27 cellular contexts compared by ENCODE assay signal in genomic region chr22:38345782-38346181, GRCh38. TPM values are rescaled to one million over a fixed set of nuclear protein-coding genes. Genes with fewer than 3 reads are reported as not detected.
A peak's percentile ranks its signal among the peaks of the same experiment; 100 is the strongest.
DNase-seq lines count a peak whose midpoint lies in the region; ATAC-seq and TF ChIP-seq lines count a peak whose summit lies in the region.
"Had no signal": no experiment of that assay in that cellular context is flagged by ENCODE, and none has a peak within 500 bp of the region (broad histone marks: within the 10 kb centered on the region; RNA-seq: fewer than 3 reads in every experiment).

No MANE protein-coding gene starts in this region.

- no peaks in the 10 kb centered on the region for H3K4me1 ChIP-seq in lower lobe of right lung
- H3K4me1 ChIP-seq in sigmoid colon = no peaks in the 10 kb centered on the region
- H3K4me1 ChIP-seq: body of pancreas, gastroesophageal sphincter had no signal

- no peak for ATAC-seq in activated CD8-positive, alpha-beta memory T cell treated with anti-CD3 and anti-CD28 coated beads, Interleukin-2, amount 10 ng/mL, durations not matched to agents 7 days and 5 days
- ATAC-seq in activated B cell treated with CpG ODN at 0.5 μM for 24 hours (ENCODE audit: low read depth) = no peak
- ATAC-seq in lower lobe of right lung = no peak
- ATAC-seq: activated T-cell treated with anti-CD3 and anti-CD28 coated beads, Interleukin-2, amount 50 U/mL, for 72 hours; body of pancreas; gastroesophageal sphincter; Panc1 had no signal

- H3K27ac ChIP-seq in lower lobe of right lung (no peak overlapping the region), sigmoid colon (no peak overlapping the region)
- H3K27ac ChIP-seq: body of pancreas, gastroesophageal sphincter, neutrophil had no signal

- 93 to 96% methylated on average over 6 of the region's 6 CpGs for WGBS in sigmoid colon, 2 donors

- no peaks in the 10 kb centered on the region for H3K36me3 Mint-ChIP-seq in activated CD8-positive, alpha-beta memory T cell treated with anti-CD3 and anti-CD28 coated beads, Interleukin-2, amount 10 ng/mL, durations not matched to agents 7 days and 5 days
- H3K36me3 Mint-ChIP-seq in activated B cell treated with CpG ODN at 0.5 μM for 24 hours (ENCODE audit: low read depth) = peaks cover 3% of the 10 kb centered on the region
- H3K36me3 Mint-ChIP-seq: mesothelial cell of epicardium, naive B cell had no signal

- no peaks in the 10 kb centered on the region for H3K36me3 ChIP-seq in lower lobe of right lung
- H3K36me3 ChIP-seq in sigmoid colon = no peaks in the 10 kb centered on the region
- H3K36me3 ChIP-seq: gastroesophageal sphincter had no signal

- POLR2A ChIA-PET in activated B cell treated with CpG ODN at 0.5 μM for 24 hours (lab: Charles Lee) = interaction anchor here (0.6 to 1.0 kb wide), 2 partner anchors 8 to 132 kb away, joined by 3 to 4 read pairs; no protein-coding TSS in a partner anchor

- no peaks in the 10 kb centered on the region for H3K4me1 Mint-ChIP-seq in activated CD8-positive, alpha-beta memory T cell treated with anti-CD3 and anti-CD28 coated beads, Interleukin-2, amount 10 ng/mL, durations not matched to agents 7 days and 5 days
- peaks cover 21% of the 10 kb centered on the region for H3K4me1 Mint-ChIP-seq in activated B cell treated with CpG ODN at 0.5 μM for 24 hours
- H3K4me1 Mint-ChIP-seq: immature natural killer cell, mesothelial cell of epicardium had no signal

- H3K4me3 ChIP-seq in lower lobe of right lung = no peak overlapping the region
- no peak overlapping the region for H3K4me3 ChIP-seq in sigmoid colon
- H3K4me3 ChIP-seq: body of pancreas, gastroesophageal sphincter had no signal

- TF ChIP-seq EP300 in sigmoid colon (IDR thresholded peaks at IDR 0.05) = no peak

- H3K27me3 Mint-ChIP-seq in activated CD8-positive, alpha-beta memory T cell treated with anti-CD3 and anti-CD28 coated beads, Interleukin-2, amount 10 ng/mL, durations not matched to agents 7 days and 5 days = no peaks in the 10 kb centered on the region
- H3K27me3 Mint-ChIP-seq in activated B cell treated with CpG ODN at 0.5 μM for 24 hours = peaks cover 2% of the 10 kb centered on the region
- H3K27me3 Mint-ChIP-seq: stimulated activated naive CD8-positive, alpha-beta T cell treated with anti-CD3 and anti-CD28 coated beads, Interleukin-15, Interleukin-2, amounts not matched to agents 100 ng/mL and 50 ng/mL, for 24 hours had no signal

- intact Hi-C loops in activated B cell treated with CpG ODN at 0.5 μM for 24 hours (cut with micrococcal nuclease) (no loop called here), lower lobe of right lung (cut with DNase I) (no loop called here), sigmoid colon (cut with DNase I) (no loop called here)

- peak; percentile 19 for DNase-seq in activated CD8-positive, alpha-beta memory T cell treated with anti-CD3 and anti-CD28 coated beads, Interleukin-2, amount 10 ng/mL, durations not matched to agents 7 days and 5 days
- no peak for DNase-seq in activated CD8-positive, alpha-beta memory T cell treated with anti-CD3 and anti-CD28 coated beads, Interleukin-2, amount 50 U/mL, for 48 hours
- DNase-seq in activated B cell treated with CpG ODN at 0.5 μM for 24 hours = peak; percentile 5
- DNase-seq in lower lobe of right lung = peak; percentile 21
- DNase-seq in sigmoid colon = peak; percentile 28
- no peak for DNase-seq in MV-4-11 (lab: John Stamatoyannopoulos, UW)
- no peak for DNase-seq in pons (ENCODE audit: low spot score)
- DNase-seq in dedifferentiated amniotic fluid mesenchymal stem cell (ENCODE audit: extremely low spot score) = no peak
- DNase-seq: activated naive CD4-positive, alpha-beta T cell treated with anti-CD3 and anti-CD28 coated beads for 36 hours; activated T-cell treated with anti-CD3 and anti-CD28 coated beads, Interleukin-2, amount 50 U/mL, for 72 hours; DND-41; GF-D8; hippocampal formation; immature natural killer cell; naive B cell; NCI-H1694; NCI-H446; NCI-H774; SIG-M5; stimulated activated CD4-positive, alpha-beta T cell treated with anti-CD3 and anti-CD28 coated beads, Interleukin-2, amount 100 ng/mL, for 24 hours had no signal

- CTCF ChIA-PET in activated CD8-positive, alpha-beta memory T cell treated with anti-CD3 and anti-CD28 coated beads, Interleukin-2, amount 10 ng/mL, durations not matched to agents 7 days and 5 days (lab: Charles Lee) = interaction anchor here (0.7 to 1.2 kb wide), 2 partner anchors 10 to 293 kb away, joined by 3 to 5 read pairs; no protein-coding TSS in a partner anchor
- CTCF ChIA-PET in activated B cell treated with CpG ODN at 0.5 μM for 24 hours (lab: Charles Lee) = no interaction called here

- H3K27me3 ChIP-seq in lower lobe of right lung (ENCODE audit: low read depth) = no peaks in the 10 kb centered on the region
- peaks cover 0 to 8% (median 0%) of the 10 kb centered on the region in 3 donors for H3K27me3 ChIP-seq in sigmoid colon
- H3K27me3 ChIP-seq: body of pancreas had no signal

- H3K9me3 Mint-ChIP-seq in activated CD8-positive, alpha-beta memory T cell treated with anti-CD3 and anti-CD28 coated beads, Interleukin-2, amount 10 ng/mL, durations not matched to agents 7 days and 5 days (ENCODE audit: low read depth) = no peaks in the 10 kb centered on the region
- H3K9me3 Mint-ChIP-seq in activated B cell treated with CpG ODN at 0.5 μM for 24 hours = no peaks in the 10 kb centered on the region
- H3K9me3 Mint-ChIP-seq: activated naive CD4-positive, alpha-beta T cell treated with anti-CD3 and anti-CD28 coated beads for 36 hours; activated T-cell treated with anti-CD3 and anti-CD28 coated beads, Interleukin-2, amount 50 U/mL, for 72 hours; immature natural killer cell; mesothelial cell of epicardium; naive B cell; stimulated activated naive CD8-positive, alpha-beta T cell treated with anti-CD3 and anti-CD28 coated beads, Interleukin-15, Interleukin-2, amounts not matched to agents 100 ng/mL and 50 ng/mL, for 24 hours; T-helper 2 cell treated with Interferon-gamma antibody and Interleukin-4, amounts not matched to agents 5 μg/mL and 100 μg/mL, for 36 hours had no signal

- H3K27ac Mint-ChIP-seq in activated CD8-positive, alpha-beta memory T cell treated with anti-CD3 and anti-CD28 coated beads, Interleukin-2, amount 10 ng/mL, durations not matched to agents 7 days and 5 days = no peak overlapping the region
- no peak overlapping the region for H3K27ac Mint-ChIP-seq in activated B cell treated with CpG ODN at 0.5 μM for 24 hours
- H3K27ac Mint-ChIP-seq: activated naive CD4-positive, alpha-beta T cell treated with anti-CD3 and anti-CD28 coated beads for 36 hours; activated T-cell treated with anti-CD3 and anti-CD28 coated beads, Interleukin-2, amount 50 U/mL, for 72 hours; immature natural killer cell; mesothelial cell of epicardium; naive B cell; stimulated activated naive CD8-positive, alpha-beta T cell treated with anti-CD3 and anti-CD28 coated beads, Interleukin-15, Interleukin-2, amounts not matched to agents 100 ng/mL and 50 ng/mL, for 24 hours; T-helper 2 cell treated with Interferon-gamma antibody and Interleukin-4, amounts not matched to agents 5 μg/mL and 100 μg/mL, for 36 hours had no signal

- H3K9me3 ChIP-seq in lower lobe of right lung (no peaks in the 10 kb centered on the region), sigmoid colon (no peaks in the 10 kb centered on the region)
- H3K9me3 ChIP-seq: body of pancreas, gastroesophageal sphincter, neutrophil had no signal

- H3K4me3 Mint-ChIP-seq in activated CD8-positive, alpha-beta memory T cell treated with anti-CD3 and anti-CD28 coated beads, Interleukin-2, amount 10 ng/mL, durations not matched to agents 7 days and 5 days = no peak overlapping the region
- H3K4me3 Mint-ChIP-seq in activated B cell treated with CpG ODN at 0.5 μM for 24 hours = no peak overlapping the region
- H3K4me3 Mint-ChIP-seq: activated naive CD4-positive, alpha-beta T cell treated with anti-CD3 and anti-CD28 coated beads for 36 hours; activated T-cell treated with anti-CD3 and anti-CD28 coated beads, Interleukin-2, amount 50 U/mL, for 72 hours; immature natural killer cell; mesothelial cell of epicardium; naive B cell; stimulated activated naive CD8-positive, alpha-beta T cell treated with anti-CD3 and anti-CD28 coated beads, Interleukin-15, Interleukin-2, amounts not matched to agents 100 ng/mL and 50 ng/mL, for 24 hours; T-helper 2 cell treated with Interferon-gamma antibody and Interleukin-4, amounts not matched to agents 5 μg/mL and 100 μg/mL, for 36 hours had no signal

- TF ChIP-seq POLR2A in sigmoid colon (IDR thresholded peaks at IDR 0.05) = no peak

- TF ChIP-seq CTCF in activated B cell treated with CpG ODN at 0.5 μM for 24 hours (IDR thresholded peaks at IDR 0.05) = no peak
- no peak for TF ChIP-seq CTCF in lower lobe of right lung (IDR thresholded peaks at IDR 0.05)
- no peak for TF ChIP-seq CTCF in sigmoid colon (IDR thresholded peaks at IDR 0.05)

RNA-seq across cellular contexts. Expression of gene CSNK1E, which starts 28.5 kb away (rescaled TPM):
- total RNA-seq in activated CD8-positive, alpha-beta memory T cell treated with anti-CD3 and anti-CD28 coated beads, Interleukin-2, amount 10 ng/mL, durations not matched to agents 7 days and 5 days = 100 to 1,000 TPM; 110 to 122 TPM
- total RNA-seq in activated B cell treated with CpG ODN at 0.5 μM for 24 hours (80.6 and 85.2 TPM in 2 replicates), lower lobe of right lung (126 TPM), sigmoid colon (100 to 1,000 TPM in 1 of 4 donors, 10 to 100 TPM in 3; 60.6 to 116 (median 73.3) TPM)
- polyA plus RNA-seq in sigmoid colon = 10 to 100 TPM; 33.6 to 82.8 (median 35.1) TPM

Comparison
In these comparisons a context has a peak if more than half of its experiments do, and no peak if none do; other contexts are left out.
1. DNase-seq: peak in activated CD8-positive, alpha-beta memory T cell treated with anti-CD3 and anti-CD28 coated beads, Interleukin-2, amount 10 ng/mL, durations not matched to agents 7 days and 5 days (single experiment), activated B cell treated with CpG ODN at 0.5 μM for 24 hours (single experiment), lower lobe of right lung (single experiment) and sigmoid colon (single experiment); none in activated CD8-positive, alpha-beta memory T cell treated with anti-CD3 and anti-CD28 coated beads, Interleukin-2, amount 50 U/mL, for 48 hours (single experiment), MV-4-11 (single experiment), pons (single experiment) and dedifferentiated amniotic fluid mesenchymal stem cell (single experiment).